Comparison of ENCODE assay signal across 13 cellular contexts in the genomic region with DNA sequence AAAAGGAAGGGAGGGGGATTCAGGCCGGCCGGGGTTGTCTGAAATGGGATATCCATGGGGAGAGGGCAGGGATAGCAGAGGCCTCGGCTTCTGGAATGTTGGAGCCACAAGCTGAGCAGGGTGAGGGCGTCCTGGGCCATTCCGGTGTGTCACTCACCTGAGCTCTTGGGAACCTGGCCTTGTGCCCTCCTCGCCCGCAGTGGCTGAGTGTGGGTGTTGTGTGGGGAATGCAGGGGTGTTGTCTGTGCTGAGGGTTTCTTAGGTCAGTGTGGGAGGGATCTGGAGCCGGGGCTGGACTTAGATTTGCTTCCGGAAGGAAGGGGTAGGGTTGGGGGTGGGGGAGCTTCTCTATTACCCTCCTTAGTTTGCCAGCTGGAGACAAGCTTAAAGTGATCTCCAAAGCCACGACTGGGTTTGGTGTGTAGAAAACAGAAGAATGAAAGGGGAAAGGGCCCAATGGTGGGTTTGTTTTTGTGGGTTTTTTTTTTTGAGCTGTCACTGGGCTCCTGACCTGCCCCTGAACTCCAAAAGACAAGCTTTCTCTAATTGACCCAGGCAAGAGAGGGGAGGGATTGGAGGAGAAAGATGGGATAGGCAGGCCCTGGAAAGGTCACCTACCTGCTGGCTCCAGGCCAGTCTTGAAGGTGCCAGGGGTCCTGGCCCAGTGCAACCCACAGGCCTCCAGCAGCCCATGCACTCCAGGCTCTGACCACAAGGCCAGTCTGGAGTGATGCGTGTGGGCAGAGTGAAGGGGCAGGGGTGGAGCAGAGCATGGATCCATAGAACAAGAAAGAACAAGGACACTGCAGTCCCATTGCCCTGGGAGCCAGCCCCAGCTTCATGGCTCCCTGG. TPM values are rescaled to one million over a fixed set of nuclear protein-coding genes. Genes with fewer than 3 reads are reported as not detected.
DNase-seq lines count a peak whose midpoint lies in the region; ATAC-seq and TF ChIP-seq lines count a peak whose summit lies in the region.
"Had no signal": no experiment of that assay in that cellular context is flagged by ENCODE, and none has a peak within 500 bp of the region (broad histone marks: within the 10 kb centered on the region; RNA-seq: fewer than 3 reads in every experiment).

A gene (minus strand): TSS at position 211 of the 852 bp plus-strand sequence. CDS start 1,120 bp downstream, outside the sequence.

- peak; percentile 34 for DNase-seq in WTC11 (ENCODE audit: low spot score)
- peak; percentile 74 for DNase-seq in islet precursor cell
- no peak for DNase-seq in psoas muscle
- DNase-seq in NCI-H748 treated with DMSO at 0.1 percent for 48 hours (lab: John Stamatoyannopoulos, UW) = no peak
- DNase-seq in DMS153 (lab: John Stamatoyannopoulos, UW) = no peak
- DNase-seq in T-cell = no peak
- DNase-seq in coronary artery (ENCODE audit: low spot score) = no peak
- DNase-seq: activated T-cell treated with anti-CD3 and anti-CD28 coated beads for 4 hours, NCI-H2107, sigmoid colon had no signal

- ATAC-seq in WTC11 (peak; percentile 11; the same call in 1 of the 2 replicates), psoas muscle (peak; percentile 20 to 36 (median 26)), T-cell (replicated peaks in 1 of 4) (no peak)

- H3K9me3 Mint-ChIP-seq in WTC11 (no peaks in the 10 kb centered on the region), T-cell (no peaks in the 10 kb centered on the region)

- H3K4me3 Mint-ChIP-seq in WTC11 (peak within 1 kb of the TSS; percentile 12; the same call in 1 of the 2 replicates), T-cell (no peak within 1 kb of the TSS)

- H3K27ac Mint-ChIP-seq in WTC11 (peak within 1 kb of the TSS; percentile 45; the same call in 1 of the 2 replicates), T-cell (peak within 1 kb of the TSS in 1 of 2 donors; percentile 28)

- intact Hi-C loops in psoas muscle (cut with DNase I) = no loop called here

- 19 to 23% (median 22%) methylated on average over 11 of the region's 11 CpGs for WGBS in psoas muscle, 3 donors

- CTCF ChIA-PET in HEK293 (lab: Yijun Ruan, JAX) = interaction anchor here (0.7 kb wide), 1 partner anchor 328 kb away, joined by 3 read pairs; a partner anchor contains a TSS
- CTCF ChIA-PET in WTC11 (lab: Charles Lee) = interaction anchor here (0.9 to 2.2 kb wide), 8 partner anchors 13 to 81 kb away, joined by 3 to 9 read pairs (median 3); a partner anchor contains a TSS
- CTCF ChIA-PET in T-cell (lab: Charles Lee) = no interaction called here

- no peaks in the 10 kb centered on the region for H3K27me3 Mint-ChIP-seq in WTC11 (ENCODE audit: low read depth)
- no peaks in the 10 kb centered on the region for H3K27me3 Mint-ChIP-seq in T-cell

- TF ChIP-seq CTCF in HEK293 (tag by site-specific recombination; IDR thresholded peaks at IDR 0.05) = no peak
- no peak for TF ChIP-seq CTCF in WTC11 (IDR thresholded peaks at IDR 0.05)
- no peak for TF ChIP-seq CTCF in psoas muscle (IDR thresholded peaks at IDR 0.05)
- TF ChIP-seq CTCF in coronary artery (IDR thresholded peaks at IDR 0.05) = no peak

- POLR2A ChIA-PET in HEK293 (lab: Yijun Ruan, JAX) = no interaction called here
- POLR2A ChIA-PET in WTC11 (lab: Charles Lee) = interaction anchor here (0.5 to 0.7 kb wide), 2 partner anchors 39 to 113 kb away, joined by 4 read pairs; no protein-coding TSS in a partner anchor
- POLR2A ChIA-PET in T-cell (lab: Charles Lee) = no interaction called here

- no peaks in the 10 kb centered on the region for H3K4me1 ChIP-seq in HEK293 (ENCODE audit: control insufficient read depth, insufficient read depth, low read length)
- no peaks in the 10 kb centered on the region for H3K4me1 ChIP-seq in psoas muscle
- H3K4me1 ChIP-seq: SJSA1 had no signal

- H3K9me3 ChIP-seq in HEK293 (ENCODE audit: control insufficient read depth, insufficient read depth, low read depth, low read length) (no peaks in the 10 kb centered on the region), psoas muscle (no peaks in the 10 kb centered on the region)
- H3K9me3 ChIP-seq: sigmoid colon, SJSA1 had no signal

- H3K27ac ChIP-seq in HEK293 (ENCODE audit: extremely low read depth, low read depth, low read length) (no peak within 1 kb of the TSS), psoas muscle (no peak within 1 kb of the TSS), coronary artery (peak within 1 kb of the TSS in 1 of 2 donors; percentile 32)
- H3K27ac ChIP-seq: HL-60, sigmoid colon, SJSA1 had no signal

- H3K4me3 ChIP-seq in HEK293 (ENCODE audit: low read depth, low read length) = no peak within 1 kb of the TSS
- no peak within 1 kb of the TSS for H3K4me3 ChIP-seq in psoas muscle
- no peak within 1 kb of the TSS for H3K4me3 ChIP-seq in coronary artery
- H3K4me3 ChIP-seq: sigmoid colon, SJSA1 had no signal

- H3K36me3 ChIP-seq in HEK293 (ENCODE audit: control insufficient read depth in 2 of 2, insufficient read depth in 1 of 2, low read length in 2 of 2) (no peaks in the 10 kb centered on the region), psoas muscle (ENCODE audit: insufficient read depth in 1 of 2, low read depth in 1 of 2) (no peaks in the 10 kb centered on the region)
- H3K36me3 ChIP-seq: sigmoid colon, SJSA1 had no signal

- H3K36me3 Mint-ChIP-seq in WTC11 (no peaks in the 10 kb centered on the region), T-cell (no peaks in the 10 kb centered on the region)

- peaks cover 0 to 5% (median 0%) of the 10 kb centered on the region in 3 donors for H3K27me3 ChIP-seq in psoas muscle (ENCODE audit: insufficient read depth in 3 of 3, low read length in 2 of 3)
- H3K27me3 ChIP-seq: sigmoid colon, SJSA1 had no signal

- H3K4me1 Mint-ChIP-seq in WTC11 (peaks cover 19% of the 10 kb centered on the region), T-cell (no peaks in the 10 kb centered on the region)

TF ChIP-seq in HEK293, 187 proteins besides CTCF, POLR2A, EP300 and RAD21:
- no peak for TF ChIP-seq ZNF529 (tag by site-specific recombination; IDR thresholded peaks at IDR 0.05; ENCODE audit: insufficient replicate concordance)
- peak; percentile 91 for TF ChIP-seq EGR2 (tag by site-specific recombination; IDR thresholded peaks at IDR 0.05; ENCODE audit: low read depth)
- peak; percentile 74 for TF ChIP-seq ZFHX2 (tag by site-specific recombination; conservative IDR thresholded peaks at IDR 0.05)

TF ChIP-seq in WTC11, 78 proteins besides CTCF, POLR2A, EP300 and RAD21 (continues in another document):
- no peak for TF ChIP-seq NFYB (CRISPR knock-in tag; conservative IDR thresholded peaks at IDR 0.05; ENCODE audit: low read depth)
- TF ChIP-seq, protein P1, sequence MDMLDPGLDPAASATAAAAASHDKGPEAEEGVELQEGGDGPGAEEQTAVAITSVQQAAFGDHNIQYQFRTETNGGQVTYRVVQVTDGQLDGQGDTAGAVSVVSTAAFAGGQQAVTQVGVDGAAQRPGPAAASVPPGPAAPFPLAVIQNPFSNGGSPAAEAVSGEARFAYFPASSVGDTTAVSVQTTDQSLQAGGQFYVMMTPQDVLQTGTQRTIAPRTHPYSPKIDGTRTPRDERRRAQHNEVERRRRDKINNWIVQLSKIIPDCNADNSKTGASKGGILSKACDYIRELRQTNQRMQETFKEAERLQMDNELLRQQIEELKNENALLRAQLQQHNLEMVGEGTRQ (CRISPR knock-in tag; IDR thresholded peaks at IDR 0.05) = no peak
- TF ChIP-seq, protein P2, sequence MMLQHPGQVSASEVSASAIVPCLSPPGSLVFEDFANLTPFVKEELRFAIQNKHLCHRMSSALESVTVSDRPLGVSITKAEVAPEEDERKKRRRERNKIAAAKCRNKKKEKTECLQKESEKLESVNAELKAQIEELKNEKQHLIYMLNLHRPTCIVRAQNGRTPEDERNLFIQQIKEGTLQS (CRISPR knock-in tag; conservative IDR thresholded peaks at IDR 0.05) = no peak
- no peak for TF ChIP-seq NFE2L1 (CRISPR knock-in tag; IDR thresholded peaks at IDR 0.05)
- no peak for TF ChIP-seq ZNF396 (CRISPR knock-in tag; IDR thresholded peaks at IDR 0.05; ENCODE audit: borderline replicate concordance)
- TF ChIP-seq SMAD4 (CRISPR knock-in tag; IDR thresholded peaks at IDR 0.05) = no peak
- no peak for TF ChIP-seq ZNF121 (CRISPR knock-in tag; IDR thresholded peaks at IDR 0.05)
- TF ChIP-seq ESRRA (CRISPR knock-in tag; IDR thresholded peaks at IDR 0.05; ENCODE audit: borderline replicate concordance) = no peak
- TF ChIP-seq NFATC4 (CRISPR knock-in tag; IDR thresholded peaks at IDR 0.05) = no peak
- no peak for TF ChIP-seq SMAD3 (CRISPR knock-in tag; IDR thresholded peaks at IDR 0.05; ENCODE audit: borderline replicate concordance)
- TF ChIP-seq, protein P3, sequence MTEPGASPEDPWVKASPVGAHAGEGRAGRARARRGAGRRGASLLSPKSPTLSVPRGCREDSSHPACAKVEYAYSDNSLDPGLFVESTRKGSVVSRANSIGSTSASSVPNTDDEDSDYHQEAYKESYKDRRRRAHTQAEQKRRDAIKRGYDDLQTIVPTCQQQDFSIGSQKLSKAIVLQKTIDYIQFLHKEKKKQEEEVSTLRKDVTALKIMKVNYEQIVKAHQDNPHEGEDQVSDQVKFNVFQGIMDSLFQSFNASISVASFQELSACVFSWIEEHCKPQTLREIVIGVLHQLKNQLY (CRISPR knock-in tag; IDR thresholded peaks at IDR 0.05) = no peak
- TF ChIP-seq, protein P4, sequence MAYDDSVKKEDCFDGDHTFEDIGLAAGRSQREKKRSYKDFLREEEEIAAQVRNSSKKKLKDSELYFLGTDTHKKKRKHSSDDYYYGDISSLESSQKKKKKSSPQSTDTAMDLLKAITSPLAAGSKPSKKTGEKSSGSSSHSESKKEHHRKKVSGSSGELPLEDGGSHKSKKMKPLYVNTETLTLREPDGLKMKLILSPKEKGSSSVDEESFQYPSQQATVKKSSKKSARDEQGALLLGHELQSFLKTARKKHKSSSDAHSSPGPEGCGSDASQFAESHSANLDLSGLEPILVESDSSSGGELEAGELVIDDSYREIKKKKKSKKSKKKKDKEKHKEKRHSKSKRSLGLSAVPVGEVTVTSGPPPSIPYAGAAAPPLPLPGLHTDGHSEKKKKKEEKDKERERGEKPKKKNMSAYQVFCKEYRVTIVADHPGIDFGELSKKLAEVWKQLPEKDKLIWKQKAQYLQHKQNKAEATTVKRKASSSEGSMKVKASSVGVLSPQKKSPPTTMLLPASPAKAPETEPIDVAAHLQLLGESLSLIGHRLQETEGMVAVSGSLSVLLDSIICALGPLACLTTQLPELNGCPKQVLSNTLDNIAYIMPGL (CRISPR knock-in tag; IDR thresholded peaks at IDR 0.05) = no peak
- TF ChIP-seq HMGA2 (CRISPR knock-in tag; IDR thresholded peaks at IDR 0.05) = no peak

RNA-seq across cellular contexts. Expression of the gene that starts here (rescaled TPM):
- total RNA-seq in WTC11 (2021) (0.35 to 0.87 TPM (median 0.55 TPM) in 3 replicates), psoas muscle (1 to 10 TPM in 1 of 4 donors, under 1 TPM in 2, not detected in 1; 0.34 to 1.5 (median 0.52) TPM), T-cell (under 1 TPM in 3 of 5 donors, not detected in 2; 0.30 to 0.62 (median 0.53) TPM)
- polyA plus RNA-seq in psoas muscle = under 1 TPM in 2 of 3 donors, not detected in 1; 0.09 to 0.34 TPM
- total RNA-seq: SJSA1 had no signal

Comparison
In these comparisons a context has a peak if more than half of its experiments do, and no peak if none do; other contexts are left out.
1. Peak in DNase-seq and ATAC-seq in WTC11; RNA of the gene not detected or under 1 TPM.
2. ATAC-seq: peak in psoas muscle (4 of 4); none in T-cell (0 of 4).
3. CTCF ChIA-PET loops: an anchor here in HEK293 (0.7 kb wide) and WTC11 (0.9 to 2.2 kb wide); none called in T-cell.